Comparison of ENCODE assay signal across 8 cellular contexts in genomic region chr11:46686886-46687810, GRCh38. TPM values are rescaled to one million over a fixed set of nuclear protein-coding genes. Genes with fewer than 3 reads are reported as not detected.
DNase-seq lines count a peak whose midpoint lies in the region; ATAC-seq and TF ChIP-seq lines count a peak whose summit lies in the region.
"Had no signal": no experiment of that assay in that cellular context is flagged by ENCODE, and none has a peak within 500 bp of the region (broad histone marks: within the 10 kb centered on the region; RNA-seq: fewer than 3 reads in every experiment).

No MANE protein-coding gene starts in this region.

- DNase-seq in ELR (ENCODE audit: low read depth) (peak; percentile 42), RPMI7951 (ENCODE audit: low read depth) (peak; percentile 71), foreskin fibroblast (peak; percentile 59 to 75), smooth muscle cell (lab: John Stamatoyannopoulos, UW; ENCODE audit: unreplicated experiment) (no peak), OCI-LY7 (ENCODE audit: low spot score) (no peak), NOMO-1 treated with dmso at 0.1 percent for 144 hours (lab: John Stamatoyannopoulos, UW; ENCODE audit: unreplicated experiment) (no peak)
- DNase-seq: NCI-H2227 treated with DMSO at 0.1 percent for 48 hours had no signal

- WGBS in smooth muscle cell (ENCODE audit: low lambda C conversion rate), result 88% methylated on average over 15 of the region's 15 CpGs

- CTCF ChIA-PET in OCI-LY7 (lab: Charles Lee; ENCODE audit: unreplicated experiment), result no interaction called here

- POLR2A ChIA-PET in OCI-LY7 (lab: Charles Lee), result no interaction called here

- H3K36me3 ChIP-seq in smooth muscle cell (ENCODE audit: low read depth), result no peaks in the 10 kb centered on the region
- peaks cover 25% of the 10 kb centered on the region for H3K36me3 ChIP-seq in OCI-LY7 (ENCODE audit: insufficient read depth, low read length)

- H3K4me3 ChIP-seq in foreskin fibroblast (ENCODE audit: low read depth in 1 of 2, low read length in 2 of 2), result no peak overlapping the region
- no peak overlapping the region for H3K4me3 ChIP-seq in smooth muscle cell
- no peak overlapping the region for H3K4me3 ChIP-seq in OCI-LY7 (ENCODE audit: low read depth, low read length, poor library complexity, severe bottlenecking)

- H3K9me2 ChIP-seq in OCI-LY7 (ENCODE audit: insufficient read depth, low read length), result no peaks in the 10 kb centered on the region

- H2AFZ ChIP-seq in smooth muscle cell (ENCODE audit: low read depth), result no peak overlapping the region
- H2AFZ ChIP-seq in OCI-LY7 (ENCODE audit: low read length), result no peak overlapping the region

- no TSS peak for BruUV-seq in OCI-LY7 (replicated peaks; lab: Mats Ljungman, UMichigan)

- TF ChIP-seq CTCF in foreskin fibroblast (IDR thresholded peaks at IDR 0.05; ENCODE audit: low read depth, low read length) (no peak), smooth muscle cell (IDR thresholded peaks at IDR 0.05; ENCODE audit: borderline replicate concordance, insufficient read depth, poor library complexity, severe bottlenecking) (no peak), OCI-LY7 (conservative IDR thresholded peaks at IDR 0.05; ENCODE audit: low read length) (no peak)

- H3K9ac ChIP-seq in smooth muscle cell (ENCODE audit: low read depth), result no peak overlapping the region

- H3K4me2 ChIP-seq in smooth muscle cell, result no peak overlapping the region
- no peak overlapping the region for H3K4me2 ChIP-seq in OCI-LY7 (ENCODE audit: low read length)

- H3F3A ChIP-seq in smooth muscle cell (ENCODE audit: low read depth), result peaks cover 7% of the 10 kb centered on the region

- H3K79me2 ChIP-seq in smooth muscle cell (ENCODE audit: low read depth), result peaks cover 5% of the 10 kb centered on the region
- H3K79me2 ChIP-seq in OCI-LY7 (ENCODE audit: insufficient read depth, low read depth, low read length), result no peaks in the 10 kb centered on the region

- peaks cover 5% of the 10 kb centered on the region for H4K20me1 ChIP-seq in smooth muscle cell (ENCODE audit: low read depth)
- no peaks in the 10 kb centered on the region for H4K20me1 ChIP-seq in OCI-LY7 (ENCODE audit: insufficient read depth, low read length)

- H3K27ac ChIP-seq in smooth muscle cell (ENCODE audit: low read depth), result peak overlapping the region; percentile 72
- no peak overlapping the region for H3K27ac ChIP-seq in OCI-LY7 (ENCODE audit: low read depth, low read length, poor library complexity, severe bottlenecking)

- intact Hi-C loops in OCI-LY7 (cut with micrococcal nuclease; ENCODE audit: unreplicated experiment), result no loop called here

- H3K9me3 ChIP-seq in smooth muscle cell (replicated peaks; ENCODE audit: low read depth) (no peaks in the 10 kb centered on the region), OCI-LY7 (ENCODE audit: low read length) (no peaks in the 10 kb centered on the region)

- no peak for ATAC-seq in HG03139 (IDR thresholded peaks at IDR 0.05; ENCODE audit: unreplicated experiment)

- H3K27me3 ChIP-seq in smooth muscle cell (ENCODE audit: low read depth), result no peaks in the 10 kb centered on the region

- no peaks in the 10 kb centered on the region for H3K4me1 ChIP-seq in smooth muscle cell (ENCODE audit: low read depth)
- H3K4me1 ChIP-seq in OCI-LY7 (ENCODE audit: insufficient read depth, low read length, poor library complexity, severe bottlenecking), result no peaks in the 10 kb centered on the region

RNA-seq across cellular contexts. Expression of gene ARHGAP1, which starts 13.3 kb away (rescaled TPM):
- 13.3 and 15.4 TPM in 2 replicates for total RNA-seq in RPMI7951 (2014; rRNA removed; shearing (Covaris generic))
- total RNA-seq in smooth muscle cell, result 31.0 and 40.9 TPM in 2 replicates
- polyA plus RNA-seq in smooth muscle cell, result 92.8 and 98.4 TPM in 2 replicates
- 14.1 and 16.3 TPM in 2 replicates for total RNA-seq in OCI-LY7 (2014; rRNA removed; shearing (Covaris generic))
- 42.6 and 43.3 TPM in 2 replicates for total RNA-seq in OCI-LY7 (2022)

RNA-seq across cellular contexts. Expression of gene ZNF408, which starts 13.7 kb away (rescaled TPM):
- 3.9 and 4.7 TPM in 2 replicates for total RNA-seq in RPMI7951 (2014; rRNA removed; shearing (Covaris generic))
- total RNA-seq in smooth muscle cell, result 6.2 and 13.3 TPM in 2 replicates
- 15.8 and 24.1 TPM in 2 replicates for polyA plus RNA-seq in smooth muscle cell
- 7.2 and 15.2 TPM in 2 replicates for total RNA-seq in OCI-LY7 (2014; rRNA removed; shearing (Covaris generic))
- 13.8 and 15.7 TPM in 2 replicates for total RNA-seq in OCI-LY7 (2022)

RNA-seq across cellular contexts. Expression of gene F2, which starts 31.9 kb away (rescaled TPM):
- total RNA-seq in RPMI7951 (2014; rRNA removed; shearing (Covaris generic)), result not detected in 2 replicates
- total RNA-seq in smooth muscle cell (0.27 TPM in 1 of 2 replicates, not detected in the other), OCI-LY7 (2022) (0.48 TPM in 1 of 2 replicates, not detected in the other)
- polyA plus RNA-seq in smooth muscle cell, result 0.21 TPM in 1 of 2 replicates, not detected in the other
- not detected in 2 replicates for total RNA-seq in OCI-LY7 (2014; rRNA removed; shearing (Covaris generic))

Comparison
In these comparisons a context has a peak if more than half of its experiments do, and no peak if none do; other contexts are left out.
1. DNase-seq: peak in ELR (single experiment), RPMI7951 (single experiment) and foreskin fibroblast (2 of 2); none in smooth muscle cell (single experiment), OCI-LY7 (single experiment) and NOMO-1 treated with dmso at 0.1 percent for 144 hours (single experiment).